ENCODE assay signal across 11 cellular contexts in genomic region chr22:39315389-39315788, GRCh38. TPM values are rescaled to one million over a fixed set of nuclear protein-coding genes. Genes with fewer than 3 reads are reported as not detected.
DNase-seq lines count a peak whose midpoint lies in the region; ATAC-seq, FAIRE-seq and TF ChIP-seq lines count a peak whose summit lies in the region.
"Had no signal": no experiment of that assay in that cellular context is flagged by ENCODE, and none has a peak within 500 bp of the region (broad histone marks: within the 10 kb centered on the region; RNA-seq: fewer than 3 reads in every experiment).

No MANE protein-coding gene starts in this region.

- FAIRE-seq in H1 (lab: Jason Lieb, UNC), result no peak

- H3K79me1 ChIP-seq in H1 (ENCODE audit: low read depth, low read length) (peaks cover 3% of the 10 kb centered on the region), neuronal stem cell (ENCODE audit: low read depth, low read length) (peaks cover 12% of the 10 kb centered on the region)

- H3K36me3 ChIP-seq in OCI-LY7 (ENCODE audit: insufficient read depth, low read length), result peaks cover 85% of the 10 kb centered on the region
- H3K36me3 ChIP-seq in H1 (ENCODE audit: control insufficient read depth in 2 of 4, insufficient read depth in 4 of 4, low read length in 3 of 4), result peaks cover 54 to 75% (median 64%) of the 10 kb centered on the region in 4 experiments
- peaks cover 61 to 77% of the 10 kb centered on the region in 2 donors for H3K36me3 ChIP-seq in neuronal stem cell (replicated peaks in 1 of 2; ENCODE audit: control insufficient read depth in 2 of 2, insufficient read depth in 2 of 2, low read length in 2 of 2)
- H3K36me3 ChIP-seq in mucosa of descending colon (ENCODE audit: low read depth), result peaks cover 24% of the 10 kb centered on the region

- POLR2A ChIA-PET in OCI-LY7 (lab: Charles Lee), result no interaction called here
- POLR2A ChIA-PET in H1 (lab: Charles Lee; ENCODE audit: partially characterized antibody), result interaction anchor here (0.6 to 16.9 kb wide), 45 partner anchors 8 to 701 kb away, joined by 3 to 692 read pairs (median 5); partner anchors contain the start of genes ATF4 and SYNGR1

- H2AFZ ChIP-seq in OCI-LY7 (ENCODE audit: low read length), result no peak overlapping the region
- H2AFZ ChIP-seq in H1 (ENCODE audit: low read length), result no peak overlapping the region
- no peak overlapping the region for H2AFZ ChIP-seq in neuronal stem cell (ENCODE audit: low read length)

- H4K91ac ChIP-seq in H1 (replicated peaks; ENCODE audit: insufficient read length, low read length) (no peak overlapping the region), neuronal stem cell (ENCODE audit: low read depth, low read length, poor library complexity) (no peak overlapping the region)

- H3K9me2 ChIP-seq in OCI-LY7 (ENCODE audit: insufficient read depth, low read length), result no peaks in the 10 kb centered on the region

- no peak overlapping the region for H2BK20ac ChIP-seq in H1 (ENCODE audit: low read length)

- H2BK120ac ChIP-seq in H1 (replicated peaks; ENCODE audit: low read depth, low read length), result no peak overlapping the region
- H2BK120ac ChIP-seq in neuronal stem cell (ENCODE audit: low read depth, low read length), result no peak overlapping the region

- peaks cover 52% of the 10 kb centered on the region for H4K20me1 ChIP-seq in OCI-LY7 (ENCODE audit: insufficient read depth, low read length)
- peaks cover 43 to 52% of the 10 kb centered on the region in 2 experiments for H4K20me1 ChIP-seq in H1 (replicated peaks in 1 of 2; ENCODE audit: control insufficient read depth in 1 of 2, insufficient read depth in 2 of 2, low read length in 2 of 2)

- H3K4ac ChIP-seq in H1 (replicated peaks; ENCODE audit: insufficient read length, low read depth, low read length) (no peak overlapping the region), neuronal stem cell (ENCODE audit: low read length) (no peak overlapping the region)

- TF ChIP-seq CTCF in GM12864 (IDR thresholded peaks at IDR 0.05; ENCODE audit: low read depth, low read length, missing control alignments) (no peak), OCI-LY7 (conservative IDR thresholded peaks at IDR 0.05; ENCODE audit: low read length) (no peak), H1 (IDR thresholded peaks at IDR 0.05; ENCODE audit: control extremely low read depth in 1 of 3, insufficient read depth in 1 of 3, low read depth in 1 of 3, low read length in 3 of 3) (no peak), mucosa of descending colon (IDR thresholded peaks at IDR 0.05) (no peak)

- no peaks in the 10 kb centered on the region for H3K27me3 ChIP-seq in H1 (replicated peaks in 1 of 4; ENCODE audit: control insufficient read depth in 3 of 4, extremely low read depth in 1 of 4, insufficient read depth in 3 of 4, low read length in 3 of 4)
- no peaks in the 10 kb centered on the region for H3K27me3 ChIP-seq in neuronal stem cell (ENCODE audit: control insufficient read depth in 3 of 3, insufficient read depth in 3 of 3, low read depth in 1 of 3, low read length in 3 of 3)

- DNase-seq in GM12864 (ENCODE audit: low read depth) (no peak), OCI-LY7 (ENCODE audit: low spot score) (no peak), H1 (ENCODE audit: low read depth in 1 of 2, low spot score in 2 of 2) (no peak), neuronal stem cell (ENCODE audit: low spot score) (no peak), NCI-H82 (lab: John Stamatoyannopoulos, UW) (no peak), mucosa of descending colon (no peak), left colon (no peak), 8988T (no peak)
- DNase-seq: foreskin melanocyte, NCI-H226 had no signal

- H2BK15ac ChIP-seq in H1 (ENCODE audit: low read length) (no peak overlapping the region), neuronal stem cell (ENCODE audit: low read length) (no peak overlapping the region)

- H3K4me1 ChIP-seq in OCI-LY7 (ENCODE audit: insufficient read depth, low read length, poor library complexity, severe bottlenecking) (peaks cover 59% of the 10 kb centered on the region), H1 (replicated peaks in 1 of 4; ENCODE audit: control insufficient read depth in 3 of 4, insufficient read depth in 4 of 4, low read length in 3 of 4) (peaks cover 0 to 24% (median 4%) of the 10 kb centered on the region in 4 experiments; a peak in 6 of 7 replicates), neuronal stem cell (ENCODE audit: control insufficient read depth in 2 of 2, insufficient read depth in 1 of 2, low read depth in 1 of 2, low read length in 2 of 2) (peaks cover 20 to 28% of the 10 kb centered on the region in 2 donors), mucosa of descending colon (ENCODE audit: low read depth) (peaks cover 36% of the 10 kb centered on the region)

- no peaks in the 10 kb centered on the region for H3K9me3 ChIP-seq in OCI-LY7 (ENCODE audit: low read length)
- no peaks in the 10 kb centered on the region for H3K9me3 ChIP-seq in H1 (ENCODE audit: insufficient read depth in 2 of 2, low read depth in 1 of 2, low read length in 1 of 2)
- H3K9me3 ChIP-seq in neuronal stem cell (replicated peaks in 1 of 2; ENCODE audit: control insufficient read depth in 2 of 2, insufficient read depth in 1 of 2, low read depth in 1 of 2, low read length in 2 of 2), result peaks cover 0 to 1% of the 10 kb centered on the region in 2 donors
- no peaks in the 10 kb centered on the region for H3K9me3 ChIP-seq in mucosa of descending colon

- no peak overlapping the region for H3K18ac ChIP-seq in H1 (ENCODE audit: extremely low read depth, low read length)
- no peak overlapping the region for H3K18ac ChIP-seq in neuronal stem cell (ENCODE audit: low read length)

- H4K8ac ChIP-seq in H1 (ENCODE audit: extremely low read depth, insufficient read depth, low read length) (no peak overlapping the region), neuronal stem cell (ENCODE audit: low read depth, low read length) (no peak overlapping the region)

- intact Hi-C loops in OCI-LY7 (cut with micrococcal nuclease; ENCODE audit: unreplicated experiment), result loop anchor here (5.0 kb wide), 2 partner anchors 163 to 443 kb away; partner anchors contain the start of genes CBX6 and CBX7
- intact Hi-C loops in mucosa of descending colon (cut with DNase I, micrococcal nuclease), result loop anchor here in 1 of 2 donors (10.0 kb wide), 1 partner anchor 141 kb away; no protein-coding TSS in a partner anchor
- intact Hi-C loops in left colon (cut with DNase I, micrococcal nuclease), result loop anchor here in 1 of 2 donors (5.0 kb wide), 1 partner anchor 143 kb away; no protein-coding TSS in a partner anchor

- H3K4me2 ChIP-seq in OCI-LY7 (ENCODE audit: low read length) (peak overlapping the region; percentile 87), H1 (ENCODE audit: insufficient read depth in 1 of 2, low read depth in 2 of 2, low read length in 2 of 2) (peak overlapping the region; percentile 52 to 91; a peak in 3 of 4 replicates), neuronal stem cell (ENCODE audit: insufficient read depth, low read length, poor library complexity, severe bottlenecking) (no peak overlapping the region)

- CTCF ChIA-PET in OCI-LY7 (lab: Charles Lee; ENCODE audit: unreplicated experiment), result no interaction called here
- CTCF ChIA-PET in H1 (lab: Charles Lee; ENCODE audit: partially characterized antibody), result interaction anchor here (0.7 to 6.2 kb wide), 21 partner anchors 9 to 546 kb away, joined by 3 to 37 read pairs (median 4); no protein-coding TSS in a partner anchor

- peak overlapping the region; percentile 10 for H3K4me3 ChIP-seq in GM12864 (ENCODE audit: low read depth, low read length)
- peak overlapping the region; percentile 94 for H3K4me3 ChIP-seq in OCI-LY7 (ENCODE audit: low read depth, low read length, poor library complexity, severe bottlenecking)
- peak overlapping the region in 3 of 4 experiments; percentile 7 to 95 (median 15); a peak in 3 of 8 replicates for H3K4me3 ChIP-seq in H1 (ENCODE audit: extremely low read depth in 1 of 4, insufficient read depth in 2 of 4, low read depth in 3 of 4, low read length in 4 of 4)
- no peak overlapping the region for H3K4me3 ChIP-seq in neuronal stem cell (ENCODE audit: low read length in 2 of 2)
- H3K4me3 ChIP-seq in mucosa of descending colon, result no peak overlapping the region

- H3K27ac ChIP-seq in OCI-LY7 (ENCODE audit: low read depth, low read length, poor library complexity, severe bottlenecking) (no peak overlapping the region), H1 (ENCODE audit: low read depth, low read length) (no peak overlapping the region), neuronal stem cell (replicated peaks; ENCODE audit: low read length) (no peak overlapping the region)

- TF ChIP-seq RAD21 in H1 (IDR thresholded peaks at IDR 0.05 in 1 of 2, conservative IDR thresholded peaks at IDR 0.05 in 1 of 2; ENCODE audit: low read depth in 2 of 2, low read length in 2 of 2), result no peak

- H3K9ac ChIP-seq in H1 (replicated peaks in 1 of 4; ENCODE audit: extremely low read depth in 1 of 4, low read depth in 3 of 4, low read length in 3 of 4) (peak overlapping the region in 1 of 4 experiments; percentile 7; a peak in 2 of 7 replicates), neuronal stem cell (ENCODE audit: low read depth, low read length, poor library complexity) (peak overlapping the region; percentile 36)

- H3K23ac ChIP-seq in H1 (ENCODE audit: insufficient read length) (no peak overlapping the region), neuronal stem cell (ENCODE audit: low read depth, low read length, poor library complexity) (peak overlapping the region; percentile 21)

- TF ChIP-seq EP300 in H1 (IDR thresholded peaks at IDR 0.05; ENCODE audit: borderline replicate concordance in 1 of 2, low read depth in 2 of 2, low read length in 2 of 2), result no peak

- TF ChIP-seq POLR2A in H1 (IDR thresholded peaks at IDR 0.05; ENCODE audit: control extremely low read depth in 1 of 2, low read depth in 2 of 2, low read length in 2 of 2), result peak in 1 of 2 experiments; percentile 31

- H3K79me2 ChIP-seq in OCI-LY7 (ENCODE audit: insufficient read depth, low read depth, low read length), result peaks cover 54% of the 10 kb centered on the region
- H3K79me2 ChIP-seq in H1 (ENCODE audit: control insufficient read depth in 1 of 2, insufficient read depth in 2 of 2, low read length in 2 of 2), result peaks cover 11 to 42% of the 10 kb centered on the region in 2 experiments

- H3K23me2 ChIP-seq in H1 (ENCODE audit: low read depth, low read length), result peaks cover 10% of the 10 kb centered on the region

- H2BK12ac ChIP-seq in H1 (ENCODE audit: low read depth, low read length), result no peak overlapping the region
- no peak overlapping the region for H2BK12ac ChIP-seq in neuronal stem cell (ENCODE audit: low read length)

- no peak overlapping the region for H3K56ac ChIP-seq in H1 (replicated peaks; ENCODE audit: insufficient read length, low read depth, low read length)

- H3K14ac ChIP-seq in H1 (ENCODE audit: insufficient read length), result no peak overlapping the region
- H3K14ac ChIP-seq in neuronal stem cell (ENCODE audit: low read length), result no peak overlapping the region

- H2BK5ac ChIP-seq in H1 (ENCODE audit: low read depth, low read length) (peak overlapping the region; percentile 19; the same call in 1 of the 2 replicates), neuronal stem cell (ENCODE audit: low read length) (no peak overlapping the region)

- 94% methylated on average over 10 of the region's 13 CpGs; no CpG with 5 or more reads in 1 of the 2 experiments for WGBS in H1 (ENCODE audit: extremely low coverage in 1 of 2, insufficient coverage in 1 of 2, insufficient read length in 1 of 2, insufficient replicate concordance in 2 of 2, low coverage in 1 of 2, low lambda C conversion rate in 2 of 2, missing lambda C conversion rate in 1 of 2), 2 experiments
- no CpG with 5 or more reads among the region's 13 CpGs for WGBS in neuronal stem cell (ENCODE audit: extremely low coverage in 2 of 2, insufficient read length in 2 of 2, insufficient replicate concordance in 1 of 2), 2 donors

- H2AK5ac ChIP-seq in H1 (ENCODE audit: low read depth, low read length) (no peak overlapping the region), neuronal stem cell (ENCODE audit: low read depth, low read length) (no peak overlapping the region)

- peak overlapping the region; percentile 26 for H4K5ac ChIP-seq in H1 (ENCODE audit: insufficient read length, low read depth, low read length)

- no TSS peak for BruUV-seq in OCI-LY7 (replicated peaks; lab: Mats Ljungman, UMichigan)

- ATAC-seq in mucosa of descending colon, result no peak
- no peak for ATAC-seq in left colon
- ATAC-seq: sciatic nerve had no signal

RNA-seq across cellular contexts. Expression of gene RPL3, which starts 4.0 kb away (rescaled TPM):
- total RNA-seq in OCI-LY7 (2014; rRNA removed; shearing (Covaris generic)), result 2,313 and 2,662 TPM in 2 replicates
- total RNA-seq in OCI-LY7 (2022) (2,385 and 2,457 TPM in 2 replicates), mucosa of descending colon (1,000 to 10,000 TPM; 1,561 to 1,749 (median 1,709) TPM), left colon (1,000 to 10,000 TPM; 1,637 to 1,665 TPM)
- total RNA-seq in H1 (2021; fragmentation: NEBNext Ultra II Directional; extraction: Animal tissue kit (Norgen Biotek cat#: 25700)), result 2,801 and 2,865 TPM in 2 replicates
- polyA plus RNA-seq in H1 (2011; rRNA removed), result 5,362 and 5,466 TPM in 2 replicates
- 8,556 TPM for polyA plus RNA-seq in H1 (2011; cell fraction: cytosol; rRNA removed)
- 6,792 TPM for polyA plus RNA-seq in H1 (2011; cell fraction: nucleus; rRNA removed)
- polyA plus RNA-seq in H1 (2012, experiment 1 of 2), result 3,449 to 5,365 TPM (median 4,851 TPM) in 4 replicates
- 2,078 TPM for polyA plus RNA-seq in H1 (2012, experiment 2 of 2)
- 2,295 TPM for polyA plus RNA-seq in H1 (2013, experiment 1 of 2)
- polyA plus RNA-seq in H1 (2013, experiment 2 of 2), result 2,292 TPM
- polyA minus RNA-seq in H1 (2011; rRNA and poly(A)+ RNA removed), result 1,769 and 1,871 TPM in 2 replicates
- polyA minus RNA-seq in H1 (2011; cell fraction: cytosol; rRNA and poly(A)+ RNA removed), result 1,662 TPM
- 2,188 TPM for polyA minus RNA-seq in H1 (2011; cell fraction: nucleus; rRNA and poly(A)+ RNA removed)
- polyA plus RNA-seq in neuronal stem cell (2013, experiment 1 of 2), result 3,109 TPM
- polyA plus RNA-seq in neuronal stem cell (2013, experiment 2 of 2), result 3,051 TPM

RNA-seq across cellular contexts. Expression of gene SYNGR1, which starts 34.4 kb away (rescaled TPM):
- 9.0 and 10.2 TPM in 2 replicates for total RNA-seq in OCI-LY7 (2014; rRNA removed; shearing (Covaris generic))
- total RNA-seq in OCI-LY7 (2022) (22.5 and 23.3 TPM in 2 replicates), mucosa of descending colon (10 to 100 TPM in 1 of 3 donors, 1 to 10 TPM in 2; 1.7 to 26.5 (median 2.9) TPM), left colon (1 to 10 TPM; 1.3 to 4.4 TPM)
- total RNA-seq in H1 (2021; fragmentation: NEBNext Ultra II Directional; extraction: Animal tissue kit (Norgen Biotek cat#: 25700)), result 32.5 and 32.7 TPM in 2 replicates
- polyA plus RNA-seq in H1 (2011; rRNA removed), result 84.7 and 98.9 TPM in 2 replicates
- polyA plus RNA-seq in H1 (2011; cell fraction: cytosol; rRNA removed), result 86.1 TPM
- 107 TPM for polyA plus RNA-seq in H1 (2011; cell fraction: nucleus; rRNA removed)
- polyA plus RNA-seq in H1 (2012, experiment 1 of 2), result 22.3 to 55.2 TPM (median 50.2 TPM) in 4 replicates
- 31.1 TPM for polyA plus RNA-seq in H1 (2012, experiment 2 of 2)
- 31.4 TPM for polyA plus RNA-seq in H1 (2013, experiment 1 of 2)
- 34.9 TPM for polyA plus RNA-seq in H1 (2013, experiment 2 of 2)
- 21.3 and 25.3 TPM in 2 replicates for polyA minus RNA-seq in H1 (2011; rRNA and poly(A)+ RNA removed)
- 23.3 TPM for polyA minus RNA-seq in H1 (2011; cell fraction: cytosol; rRNA and poly(A)+ RNA removed)
- polyA minus RNA-seq in H1 (2011; cell fraction: nucleus; rRNA and poly(A)+ RNA removed), result 25.3 TPM
- polyA plus RNA-seq in neuronal stem cell (2013, experiment 1 of 2), result 27.7 TPM
- polyA plus RNA-seq in neuronal stem cell (2013, experiment 2 of 2), result 26.2 TPM

Comparison
In these comparisons a context has a peak if more than half of its experiments do, and no peak if none do; other contexts are left out.
1. H3K4me3 ChIP-seq: peak in GM12864 (single experiment), OCI-LY7 (single experiment) and H1 (3 of 4); none in neuronal stem cell (0 of 2) and mucosa of descending colon (single experiment).